24 cellular contexts compared by ENCODE assay signal in genomic region chr2:191311-192190, GRCh38.
"Had no signal": no experiment of that assay in that cellular context is flagged by ENCODE, and none has a peak within 500 bp of the region (broad histone marks: within the 10 kb centered on the region; RNA-seq: fewer than 3 reads in every experiment).

No MANE protein-coding gene starts in this region.

- H3K27ac Mint-ChIP-seq: activated naive CD4-positive, alpha-beta T cell treated with anti-CD3 and anti-CD28 coated beads, Interleukin-2, amount 50 U/mL, for 72 hours; activated T-cell treated with anti-CD3 and anti-CD28 coated beads, Interleukin-2, amount 50 U/mL, for 24 hours; activated T-helper 17 cell treated with anti-CD3 and anti-CD28 coated beads, Interleukin-2, amount 50 U/mL, for 72 hours; memory B cell; nephron had no signal

- H3K4me1 Mint-ChIP-seq: activated T-helper 17 cell treated with anti-CD3 and anti-CD28 coated beads, Interleukin-2, amount 50 U/mL, for 72 hours; memory B cell had no signal

- H3K36me3 ChIP-seq: adrenal gland, colonic mucosa, esophagus muscularis mucosa, stomach, suprapubic skin, tibial nerve, uterus, WERI-Rb-1 had no signal

- H3K9me3 ChIP-seq: colonic mucosa, esophagus muscularis mucosa, uterus had no signal

- DNase-seq: activated CD4-positive, alpha-beta T cell treated with anti-CD3 and anti-CD28 coated beads, Interleukin-2, amount 50 U/mL, for 1 hour; activated CD4-positive, CD25-positive, alpha-beta regulatory T cell treated with anti-CD3 and anti-CD28 coated beads, Interleukin-2, amount 50 U/mL, for 72 hours; activated CD8-positive, alpha-beta memory T cell treated with anti-CD3 and anti-CD28 coated beads for 24 hours; activated CD8-positive, alpha-beta memory T cell treated with anti-CD3 and anti-CD28 coated beads, Interleukin-2, amount 50 U/mL, for 4 hours; activated T-cell treated with anti-CD3 and anti-CD28 coated beads, Interleukin-2, amount 50 U/mL, for 24 hours; adrenal gland; colonic mucosa; dorsolateral prefrontal cortex; effector memory CD8-positive, alpha-beta T cell; hippocampal formation; nucleus accumbens; right cardiac atrium; stimulated activated CD4-positive, alpha-beta T cell treated with anti-CD3 and anti-CD28 coated beads, Interleukin-4, amount 100 ng/mL, for 4 hours; stomach; uterus; WERI-Rb-1 had no signal

- H3K4me3 Mint-ChIP-seq: activated T-cell treated with anti-CD3 and anti-CD28 coated beads, Interleukin-2, amount 50 U/mL, for 24 hours; activated T-helper 17 cell treated with anti-CD3 and anti-CD28 coated beads, Interleukin-2, amount 50 U/mL, for 72 hours; memory B cell; nephron had no signal

- H3K27me3 ChIP-seq: adrenal gland, colonic mucosa, dorsolateral prefrontal cortex, esophagus muscularis mucosa, stomach, suprapubic skin, tibial nerve, uterus had no signal

- H3K27me3 Mint-ChIP-seq: activated T-cell treated with anti-CD3 and anti-CD28 coated beads, Interleukin-2, amount 50 U/mL, for 24 hours; memory B cell had no signal

- H3K4me1 ChIP-seq: adrenal gland, colonic mucosa, esophagus muscularis mucosa, parathyroid adenoma, stomach, suprapubic skin, tibial nerve, uterus had no signal

- H3K27ac ChIP-seq: adrenal gland, colonic mucosa, dorsolateral prefrontal cortex, esophagus muscularis mucosa, parathyroid adenoma, stomach, suprapubic skin, tibial nerve, uterus, WERI-Rb-1 had no signal

- H3K9ac ChIP-seq: parathyroid adenoma had no signal

- H2AFZ ChIP-seq: parathyroid adenoma had no signal

- ATAC-seq: activated naive CD4-positive, alpha-beta T cell treated with anti-CD3 and anti-CD28 coated beads, Interleukin-2, amount 50 U/mL, for 72 hours; activated T-helper 17 cell treated with anti-CD3 and anti-CD28 coated beads, Interleukin-2, amount 50 U/mL, for 72 hours; effector memory CD8-positive, alpha-beta T cell; right cardiac atrium had no signal

- H3K4me3 ChIP-seq: adrenal gland, colonic mucosa, dorsolateral prefrontal cortex, esophagus muscularis mucosa, stomach, suprapubic skin, tibial nerve, uterus had no signal
